19 cellular contexts compared by ENCODE assay signal in the genomic region with DNA sequence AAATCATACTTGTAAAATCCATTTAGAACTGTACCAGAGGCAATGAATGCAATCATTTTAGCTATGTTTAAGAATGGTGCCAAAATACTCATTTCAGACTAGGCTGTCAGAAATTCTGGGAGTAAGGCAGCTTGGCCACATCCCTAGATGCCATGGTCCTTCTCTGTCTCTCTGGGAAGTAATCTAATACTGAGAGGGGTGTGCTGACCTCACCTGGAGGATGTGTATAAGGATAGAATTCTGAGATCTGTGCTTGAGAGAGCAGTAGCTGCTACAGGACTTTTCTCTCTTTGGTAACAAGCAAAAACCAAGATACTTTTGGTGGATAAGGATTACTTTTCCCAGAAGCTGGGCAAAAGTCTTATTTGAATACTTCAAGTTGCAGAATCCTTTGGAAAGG.
DNase-seq lines count a peak whose midpoint lies in the region; TF ChIP-seq lines count a peak whose summit lies in the region.
"Had no signal": no experiment of that assay in that cellular context is flagged by ENCODE, and none has a peak within 500 bp of the region (broad histone marks: within the 10 kb centered on the region; RNA-seq: fewer than 3 reads in every experiment).

No MANE protein-coding gene starts in this region.

- TF ChIP-seq CTCF in LNCaP clone FGC (IDR thresholded peaks at IDR 0.05; ENCODE audit: control insufficient read depth, extremely low read depth, insufficient read depth) (0 out of 2 replicates have a peak, but pooled peaks have one; percentile 12), WERI-Rb-1 (IDR thresholded peaks at IDR 0.05; ENCODE audit: low read depth, low read length) (peak; percentile 21; the same call in 1 of the 2 replicates)

- H3K27ac ChIP-seq in WERI-Rb-1: no peak overlapping the region
- H3K27ac ChIP-seq: HL-60 had no signal

- no peaks in the 10 kb centered on the region for H3K9me3 ChIP-seq in WERI-Rb-1 (ENCODE audit: severe bottlenecking)
- H3K9me3 ChIP-seq: HAP-1 had no signal

- H3K36me3 ChIP-seq in H7 (replicated peaks; ENCODE audit: control insufficient read depth, insufficient read depth, low read length) (no peaks in the 10 kb centered on the region), WERI-Rb-1 (no peaks in the 10 kb centered on the region)
- H3K36me3 ChIP-seq: HAP-1 had no signal

- DNase-seq in H7 (peak; percentile 1), LNCaP clone FGC (ENCODE audit: low read depth) (no peak), WERI-Rb-1 (peak; percentile 11), left kidney (ENCODE audit: low read depth, low spot score) (peak; percentile 60), HCEC 1CT (no peak), midbrain (lab: John Stamatoyannopoulos, UW) (no peak), NCI-H1417 (lab: John Stamatoyannopoulos, UW) (no peak)
- DNase-seq: CD4-positive, CD25-positive, alpha-beta regulatory T cell; EL; GF-D8; KBM-7; NCI-H1092 treated with DMSO at 0.1 percent for 48 hours; NCI-H146; NCI-H2029; NCI-H226; RPMI8226; SIG-M5 had no signal

- H3K27me3 ChIP-seq in H7 (ENCODE audit: control insufficient read depth, insufficient read depth, low read length): no peaks in the 10 kb centered on the region
- no peaks in the 10 kb centered on the region for H3K27me3 ChIP-seq in WERI-Rb-1 (ENCODE audit: insufficient read depth, low read depth, severe bottlenecking)

- no peak overlapping the region for H3K4me3 ChIP-seq in H7 (ENCODE audit: insufficient read depth, low read depth, low read length)
- no peak overlapping the region for H3K4me3 ChIP-seq in LNCaP clone FGC (ENCODE audit: low read depth, low read length)
- no peak overlapping the region for H3K4me3 ChIP-seq in WERI-Rb-1 (ENCODE audit: low read depth, low read length)
- H3K4me3 ChIP-seq: HAP-1 had no signal

Comparison
In these comparisons a context has a peak if more than half of its experiments do, and no peak if none do; other contexts are left out.
1. DNase-seq: peak in H7 (single experiment), WERI-Rb-1 (single experiment) and left kidney (single experiment); none in LNCaP clone FGC (single experiment), HCEC 1CT (single experiment), midbrain (single experiment) and NCI-H1417 (0 of 3).